Comparison of ENCODE assay signal across 19 cellular contexts in genomic region chr14:103735022-103735421, GRCh38. TPM values are rescaled to one million over a fixed set of nuclear protein-coding genes. Genes with fewer than 3 reads are reported as not detected.
DNase-seq lines count a peak whose midpoint lies in the region; ATAC-seq and TF ChIP-seq lines count a peak whose summit lies in the region.
"Had no signal": no experiment of that assay in that cellular context is flagged by ENCODE, and none has a peak within 500 bp of the region (broad histone marks: within the 10 kb centered on the region; RNA-seq: fewer than 3 reads in every experiment).

No MANE protein-coding gene starts in this region.

- no peak for TF ChIP-seq EP300 in gastroesophageal sphincter (IDR thresholded peaks at IDR 0.05)

- intact Hi-C loops in heart right ventricle (cut with DNase I), result no loop called here
- intact Hi-C loops in Right ventricle myocardium superior (cut with DNase I), result no loop called here
- intact Hi-C loops in sciatic nerve (cut with DNase I), result no loop called here

- DNase-seq in heart right ventricle, result no peak
- DNase-seq in Right ventricle myocardium superior, result no peak
- peak; percentile 50 for DNase-seq in sciatic nerve (ENCODE audit: low spot score)
- DNase-seq in activated CD4-positive, CD25-positive, alpha-beta regulatory T cell (lab: John Stamatoyannopoulos, UW), result no peak
- DNase-seq in NCI-H1930 (lab: John Stamatoyannopoulos, UW), result no peak
- no peak for DNase-seq in stimulated activated CD4-positive, alpha-beta T cell treated with anti-CD3 and anti-CD28 coated beads, Interleukin-4, amount 100 ng/mL, for 4 hours
- DNase-seq in HT-29 (ENCODE audit: low spot score), result no peak
- DNase-seq: activated CD4-positive, alpha-beta memory T cell treated with anti-CD3 and anti-CD28 coated beads, Interleukin-2, amount 10 ng/mL, durations not matched to agents 7 days and 5 days; activated naive CD4-positive, alpha-beta T cell treated with anti-CD3 and anti-CD28 coated beads, Interleukin-2, amount 10 ng/mL, durations not matched to agents 7 days and 5 days; colonic mucosa; DMS 273 treated with DMSO at 0.1 percent for 48 hours; GM23248; NCI-H1417 treated with DMSO at 0.1 percent for 48 hours; NCI-H2171; SHP77; T-helper 1 cell had no signal

- ATAC-seq in heart right ventricle (peak in 2 of 8 donors; percentile 1 to 6), Right ventricle myocardium superior (ENCODE audit: poor library complexity) (no peak), gastroesophageal sphincter (no peak), sciatic nerve (peak; percentile 9)
- ATAC-seq: natural killer cell treated with Interleukin-12 subunit alpha and Interleukin-12 subunit beta and Interleukin-15 and Interleukin-18, amount 100 ng/mL, for 72 hours had no signal

- no peaks in the 10 kb centered on the region for H3K27me3 ChIP-seq in heart right ventricle
- H3K27me3 ChIP-seq in gastroesophageal sphincter, result no peaks in the 10 kb centered on the region
- H3K27me3 ChIP-seq: BLaER1 treated with 17β-estradiol and CSF1 and Interleukin-3, amounts not matched to agents 10 nM and 100 nM; colonic mucosa had no signal

- peaks cover 0 to 95% (median 54%) of the 10 kb centered on the region in 9 donors for H3K36me3 ChIP-seq in heart right ventricle
- H3K36me3 ChIP-seq in gastroesophageal sphincter, result peaks cover 0 to 71% of the 10 kb centered on the region in 2 donors

- no peak overlapping the region for H3K4me3 ChIP-seq in heart right ventricle
- no peak overlapping the region for H3K4me3 ChIP-seq in gastroesophageal sphincter
- H3K4me3 ChIP-seq: BLaER1 treated with 17β-estradiol and CSF1 and Interleukin-3, amounts not matched to agents 10 nM and 100 nM; colonic mucosa; GM23248 had no signal

- no peak for TF ChIP-seq CTCF in heart right ventricle (IDR thresholded peaks at IDR 0.05)
- TF ChIP-seq CTCF in gastroesophageal sphincter (IDR thresholded peaks at IDR 0.05), result no peak

- TF ChIP-seq POLR2A in gastroesophageal sphincter (IDR thresholded peaks at IDR 0.05), result no peak

- 42 to 47% methylated on average over 12 of the region's 12 CpGs for whole genome bisulfite sequencing in heart right ventricle, 2 donors
- 55 to 70% methylated on average over 3 to 6 of the region's 12 CpGs for WGBS in gastroesophageal sphincter (ENCODE audit: low coverage in 1 of 2), 2 donors

- peaks cover 4 to 59% (median 26%) of the 10 kb centered on the region in 9 donors for H3K4me1 ChIP-seq in heart right ventricle
- peaks cover 8 to 95% (median 28%) of the 10 kb centered on the region in 3 donors for H3K4me1 ChIP-seq in gastroesophageal sphincter
- H3K4me1 ChIP-seq: BLaER1 treated with 17β-estradiol and CSF1 and Interleukin-3, amounts not matched to agents 10 nM and 100 nM; colonic mucosa had no signal

- H3K27ac ChIP-seq in heart right ventricle, result peak overlapping the region in 8 of 10 donors; percentile 10 to 42 (median 34)
- H3K27ac ChIP-seq in gastroesophageal sphincter, result peak overlapping the region in 3 of 4 donors; percentile 91 to 96 (median 93)
- H3K27ac ChIP-seq: BLaER1 treated with 17β-estradiol and CSF1 and Interleukin-3, amounts not matched to agents 10 nM and 100 nM; colonic mucosa; GM23248 had no signal

- H3K9me3 ChIP-seq in heart right ventricle, result no peaks in the 10 kb centered on the region
- no peaks in the 10 kb centered on the region for H3K9me3 ChIP-seq in gastroesophageal sphincter
- H3K9me3 ChIP-seq: BLaER1 treated with 17β-estradiol and CSF1 and Interleukin-3, amounts not matched to agents 10 nM and 100 nM; colonic mucosa had no signal

RNA-seq across cellular contexts. Expression of gene ZFYVE21, which starts 19.4 kb away (rescaled TPM):
- total RNA-seq in heart right ventricle (10 to 100 TPM; 43.5 to 64.9 (median 54.5) TPM), Right ventricle myocardium superior (46.2 TPM), gastroesophageal sphincter (100 to 1,000 TPM; 128 to 268 (median 205) TPM), sciatic nerve (86.6 TPM)
- 10 to 100 TPM; 44.5 to 88.8 TPM for polyA plus RNA-seq in heart right ventricle
- total RNA-seq in HT-29 (2014; rRNA removed; shearing (Covaris generic)), result 37.6 and 40.0 TPM in 2 replicates

RNA-seq across cellular contexts. Expression of gene XRCC3, which starts 19.8 kb away (rescaled TPM):
- total RNA-seq in heart right ventricle, result 1 to 10 TPM; 1.0 to 4.4 (median 3.0) TPM
- 1 to 10 TPM; 2.0 to 4.2 TPM for polyA plus RNA-seq in heart right ventricle
- total RNA-seq in Right ventricle myocardium superior, result 2.6 TPM
- 1 to 10 TPM; 1.2 to 7.8 (median 3.6) TPM for total RNA-seq in gastroesophageal sphincter
- 4.6 TPM for total RNA-seq in sciatic nerve
- 84.5 and 86.3 TPM in 2 replicates for total RNA-seq in HT-29 (2014; rRNA removed; shearing (Covaris generic))
